In genomic region chr3:31095254-31095653, GRCh38 we compare ENCODE assay signal across 23 cellular contexts.
A peak's percentile ranks its signal among the peaks of the same experiment; 100 is the strongest.
DNase-seq lines count a peak whose midpoint lies in the region; ATAC-seq and TF ChIP-seq lines count a peak whose summit lies in the region.
"Had no signal": no experiment of that assay in that cellular context is flagged by ENCODE, and none has a peak within 500 bp of the region (broad histone marks: within the 10 kb centered on the region; RNA-seq: fewer than 3 reads in every experiment).

No MANE protein-coding gene starts in this region.

- H3K9me3 Mint-ChIP-seq in CD8-positive, alpha-beta T cell, result no peaks in the 10 kb centered on the region

- H3K9me3 ChIP-seq in lower lobe of right lung, result no peaks in the 10 kb centered on the region
- H3K9me3 ChIP-seq in thyroid gland, result no peaks in the 10 kb centered on the region
- no peaks in the 10 kb centered on the region for H3K9me3 ChIP-seq in CD8-positive, alpha-beta T cell (ENCODE audit: low read length)
- no peaks in the 10 kb centered on the region for H3K9me3 ChIP-seq in SK-N-SH
- H3K9me3 ChIP-seq: BLaER1 had no signal

- no peak overlapping the region for H3K4me3 ChIP-seq in epithelial cell of esophagus (ENCODE audit: low read length)
- H3K4me3 ChIP-seq in lower lobe of right lung, result no peak overlapping the region
- no peak overlapping the region for H3K4me3 ChIP-seq in thyroid gland (replicated peaks in 1 of 3)
- no peak overlapping the region for H3K4me3 ChIP-seq in CD8-positive, alpha-beta T cell (ENCODE audit: low read depth, low read length)
- no peak overlapping the region for H3K4me3 ChIP-seq in SK-N-SH (ENCODE audit: low read depth in 2 of 2, low read length in 1 of 2)
- H3K4me3 ChIP-seq: BLaER1 had no signal

- H3K27ac ChIP-seq in lower lobe of right lung (no peak overlapping the region), thyroid gland (no peak overlapping the region), SK-N-SH (ENCODE audit: low read depth in 2 of 2, low read length in 1 of 2) (no peak overlapping the region)
- no peak overlapping the region for H3K27ac ChIP-seq in CD8-positive, alpha-beta T cell (ENCODE audit: low read depth, low read length)
- H3K27ac ChIP-seq: BLaER1, KMS-11 had no signal

- TF ChIP-seq CTCF in epithelial cell of esophagus (IDR thresholded peaks at IDR 0.05; ENCODE audit: insufficient read depth, low read depth, low read length, missing control alignments) (no peak), lower lobe of right lung (IDR thresholded peaks at IDR 0.05) (no peak), thyroid gland (IDR thresholded peaks at IDR 0.05) (no peak), SK-N-SH (IDR thresholded peaks at IDR 0.05) (no peak)
- TF ChIP-seq CTCF in CD8-positive, alpha-beta T cell (IDR thresholded peaks at IDR 0.05), result no peak

- no peaks in the 10 kb centered on the region for H3K36me3 ChIP-seq in lower lobe of right lung
- no peaks in the 10 kb centered on the region for H3K36me3 ChIP-seq in thyroid gland
- H3K36me3 ChIP-seq in CD8-positive, alpha-beta T cell (ENCODE audit: insufficient read depth, low read length), result no peaks in the 10 kb centered on the region
- no peaks in the 10 kb centered on the region for H3K36me3 ChIP-seq in SK-N-SH (replicated peaks in 1 of 2; ENCODE audit: control insufficient read depth in 1 of 2, insufficient read depth in 2 of 2, low read length in 1 of 2)
- H3K36me3 ChIP-seq: BLaER1 had no signal

- WGBS in thyroid gland, 2 donors, result 61 to 75% methylated on average over 3 of the region's 3 CpGs
- WGBS in SK-N-SH (ENCODE audit: low lambda C conversion rate), result 72% methylated on average over 3 of the region's 3 CpGs

- H3K27me3 Mint-ChIP-seq in CD8-positive, alpha-beta T cell (ENCODE audit: low read depth), result no peaks in the 10 kb centered on the region

- TF ChIP-seq RAD21 in SK-N-SH (IDR thresholded peaks at IDR 0.05; ENCODE audit: low read length), result no peak

- no peaks in the 10 kb centered on the region for H3K9me2 ChIP-seq in SK-N-SH

- H3K27ac Mint-ChIP-seq in CD8-positive, alpha-beta T cell, result no peak overlapping the region

- CTCF ChIA-PET in CD8-positive, alpha-beta T cell (lab: Charles Lee), result interaction anchor here (0.6 to 0.7 kb wide), 2 partner anchors 347 to 447 kb away, joined by 3 read pairs; no protein-coding TSS in a partner anchor
- CTCF ChIA-PET in SK-N-SH (lab: Yijun Ruan, JAX), result no interaction called here

- H3K4me3 Mint-ChIP-seq in CD8-positive, alpha-beta T cell, result no peak overlapping the region
- H3K4me3 Mint-ChIP-seq: CD4-positive, CD25-positive, alpha-beta regulatory T cell had no signal

- no peak for TF ChIP-seq EP300 in SK-N-SH (IDR thresholded peaks at IDR 0.05; ENCODE audit: borderline replicate concordance in 1 of 2, low read depth in 1 of 2, low read length in 1 of 2)

- H2AFZ ChIP-seq in SK-N-SH (ENCODE audit: low read depth), result no peak overlapping the region

- H4K20me1 ChIP-seq in SK-N-SH (ENCODE audit: insufficient read depth), result no peaks in the 10 kb centered on the region
- H4K20me1 ChIP-seq: BLaER1 had no signal

- intact Hi-C loops in lower lobe of right lung (cut with DNase I), result no loop called here
- intact Hi-C loops in thyroid gland (cut with DNase I), result no loop called here
- intact Hi-C loops in CD8-positive, alpha-beta T cell (cut with DNase I, micrococcal nuclease), result no loop called here

- H3F3A ChIP-seq in SK-N-SH (replicated peaks; ENCODE audit: insufficient read depth), result no peaks in the 10 kb centered on the region

- no peak for TF ChIP-seq POLR2A in thyroid gland (IDR thresholded peaks at IDR 0.05)

- POLR2A ChIA-PET in CD8-positive, alpha-beta T cell (lab: Charles Lee), result no interaction called here
- POLR2A ChIA-PET in SK-N-SH (lab: Yijun Ruan, JAX), result no interaction called here

- no peak overlapping the region for H3K9ac ChIP-seq in SK-N-SH
- H3K9ac ChIP-seq: BLaER1, KMS-11 had no signal

- H3K4me2 ChIP-seq in SK-N-SH, result no peak overlapping the region
- H3K4me2 ChIP-seq: BLaER1, KMS-11 had no signal

- H3K27me3 ChIP-seq in lower lobe of right lung (ENCODE audit: low read depth) (no peaks in the 10 kb centered on the region), thyroid gland (no peaks in the 10 kb centered on the region), SK-N-SH (ENCODE audit: insufficient read depth) (no peaks in the 10 kb centered on the region; the same call in 1 of the 2 replicates)
- no peaks in the 10 kb centered on the region for H3K27me3 ChIP-seq in CD8-positive, alpha-beta T cell (ENCODE audit: insufficient read depth, low read length)
- H3K27me3 ChIP-seq: BLaER1 had no signal

- DNase-seq in EH (ENCODE audit: low read depth) (peak; percentile 9), epithelial cell of esophagus (ENCODE audit: low read depth) (peak; percentile 55), lower lobe of right lung (no peak), renal cortical epithelial cell (ENCODE audit: low read depth) (peak; percentile 50), thyroid gland (no peak), SK-N-SH (no peak)
- no peak for DNase-seq in CD8-positive, alpha-beta T cell
- DNase-seq: CD4-positive, CD25-positive, alpha-beta regulatory T cell; DMS53; GF-D8; HCEC 1CT; IMR-90; NCI-H1048; NCI-H1417 treated with DMSO at 0.1 percent for 48 hours; NCI-H1694 treated with DMSO at 0.1 percent for 48 hours; NCI-H2081; NCI-H2227 treated with DMSO at 0.1 percent for 48 hours; NCI-H510A; SHP77 treated with DMSO at 0.1 percent for 48 hours had no signal

- H3K4me1 Mint-ChIP-seq in CD8-positive, alpha-beta T cell (ENCODE audit: low read depth), result peaks cover 4% of the 10 kb centered on the region
- H3K4me1 Mint-ChIP-seq: CD4-positive, CD25-positive, alpha-beta regulatory T cell had no signal

- H3K79me2 ChIP-seq in SK-N-SH (ENCODE audit: insufficient read depth), result no peaks in the 10 kb centered on the region

- peaks cover 18% of the 10 kb centered on the region for H3K4me1 ChIP-seq in lower lobe of right lung
- H3K4me1 ChIP-seq in thyroid gland, result no peaks in the 10 kb centered on the region
- no peaks in the 10 kb centered on the region for H3K4me1 ChIP-seq in CD8-positive, alpha-beta T cell (ENCODE audit: insufficient read depth, low read length)
- no peaks in the 10 kb centered on the region for H3K4me1 ChIP-seq in SK-N-SH (ENCODE audit: control insufficient read depth in 1 of 2, insufficient read depth in 2 of 2, low read depth in 1 of 2, low read length in 1 of 2)

- H3K36me3 Mint-ChIP-seq in CD8-positive, alpha-beta T cell, result no peaks in the 10 kb centered on the region
- H3K36me3 Mint-ChIP-seq: CD4-positive, CD25-positive, alpha-beta regulatory T cell had no signal

- ATAC-seq in lower lobe of right lung (peak; percentile 26 to 63), GM19324 (IDR thresholded peaks at IDR 0.05; ENCODE audit: low FRiP score, unreplicated experiment) (no peak)
- no peak for ATAC-seq in CD8-positive, alpha-beta T cell
- ATAC-seq: Panc1 had no signal

TF ChIP-seq in SK-N-SH, 30 proteins besides CTCF, POLR2A, EP300 and RAD21:
- TF ChIP-seq SMC3 (IDR thresholded peaks at IDR 0.05; ENCODE audit: low read depth, low read length), result no peak
- TF ChIP-seq ZBTB33 (IDR thresholded peaks at IDR 0.05; ENCODE audit: borderline replicate concordance, low read depth), result no peak
- TF ChIP-seq YY1 (IDR thresholded peaks at IDR 0.05; ENCODE audit: low read depth), result no peak
- TF ChIP-seq NFIC (IDR thresholded peaks at IDR 0.05; ENCODE audit: borderline replicate concordance), result no peak
- no peak for TF ChIP-seq USF2 (IDR thresholded peaks at IDR 0.05; ENCODE audit: borderline replicate concordance, low read depth, low read length)
- no peak for TF ChIP-seq MXI1 (IDR thresholded peaks at IDR 0.05; ENCODE audit: low read depth, low read length)
- TF ChIP-seq RXRA (IDR thresholded peaks at IDR 0.05; ENCODE audit: borderline replicate concordance, low read depth), result no peak
- TF ChIP-seq JUND (IDR thresholded peaks at IDR 0.05), result no peak
- TF ChIP-seq FOXM1 (IDR thresholded peaks at IDR 0.05; ENCODE audit: low read depth), result no peak
- no peak for TF ChIP-seq GABPA (IDR thresholded peaks at IDR 0.05; ENCODE audit: low read depth)
- no peak for TF ChIP-seq MEF2A (IDR thresholded peaks at IDR 0.05; ENCODE audit: borderline replicate concordance, low read depth)

Comparison
In these comparisons a context has a peak if more than half of its experiments do, and no peak if none do; other contexts are left out.
1. DNase-seq: peak in EH (single experiment), epithelial cell of esophagus (single experiment) and renal cortical epithelial cell (single experiment); none in lower lobe of right lung (single experiment), thyroid gland (0 of 2), CD8-positive, alpha-beta T cell (0 of 7) and SK-N-SH (single experiment).
2. ATAC-seq: peak in lower lobe of right lung (2 of 2); none in CD8-positive, alpha-beta T cell (single experiment) and GM19324 (single experiment).